In genomic region chr5:140596364-140596763, GRCh38 we compare ENCODE assay signal across 17 cellular contexts. TPM values are rescaled to one million over a fixed set of nuclear protein-coding genes. Genes with fewer than 3 reads are reported as not detected.
DNase-seq lines count a peak whose midpoint lies in the region; ATAC-seq and TF ChIP-seq lines count a peak whose summit lies in the region.
"Had no signal": no experiment of that assay in that cellular context is flagged by ENCODE, and none has a peak within 500 bp of the region (broad histone marks: within the 10 kb centered on the region; RNA-seq: fewer than 3 reads in every experiment).

No MANE protein-coding gene starts in this region.

- ATAC-seq in left colon: peak; percentile 40
- peak; percentile 76 to 84 for ATAC-seq in gastrocnemius medialis

- H3K27me3 Mint-ChIP-seq in CD4-positive, alpha-beta memory T cell: peaks cover 0 to 1% of the 10 kb centered on the region in 2 donors

- DNase-seq in HL-60 (ENCODE audit: low read depth in 1 of 2, low spot score in 1 of 2) (no peak), dorsolateral prefrontal cortex (no peak), left colon (no peak), gastrocnemius medialis (peak; percentile 36 to 67), MG63 (no peak), brain microvascular endothelial cell (no peak)
- DNase-seq in stimulated activated CD4-positive, alpha-beta T cell treated with anti-CD3 and anti-CD28 coated beads, Interleukin-4, amount 100 ng/mL, for 24 hours: no peak
- DNase-seq in CD4-positive, alpha-beta memory T cell: no peak
- DNase-seq: activated CD4-positive, alpha-beta T cell treated with anti-CD3 and anti-CD28 coated beads for 48 hours; activated naive CD4-positive, alpha-beta T cell treated with anti-CD3 and anti-CD28 coated beads for 36 hours; effector CD4-positive, alpha-beta T cell; NCI-H146; NK-92 treated with Interleukin-12 subunit alpha and Interleukin-12 subunit beta, amount 100 ng/mL, for 24 hours; stomach had no signal

- no peaks in the 10 kb centered on the region for H3K27me3 ChIP-seq in HL-60 (ENCODE audit: insufficient read depth, poor library complexity, severe bottlenecking)
- H3K27me3 ChIP-seq in dorsolateral prefrontal cortex: no peaks in the 10 kb centered on the region
- H3K27me3 ChIP-seq in gastrocnemius medialis: no peaks in the 10 kb centered on the region
- no peaks in the 10 kb centered on the region for H3K27me3 ChIP-seq in MG63
- H3K27me3 ChIP-seq in CD4-positive, alpha-beta memory T cell (ENCODE audit: insufficient read depth, low read length): no peaks in the 10 kb centered on the region
- H3K27me3 ChIP-seq in brain microvascular endothelial cell (replicated peaks): no peaks in the 10 kb centered on the region
- H3K27me3 ChIP-seq: stomach had no signal

- no peaks in the 10 kb centered on the region for H3K36me3 Mint-ChIP-seq in CD4-positive, alpha-beta memory T cell
- H3K36me3 Mint-ChIP-seq: brain had no signal

- in situ Hi-C loops in gastrocnemius medialis (cut with MboI; ENCODE audit: low sequenced_read_pairs in 4 of 4) (no loop called here), brain microvascular endothelial cell (cut with HindIII; ENCODE audit: low pct_ligation_motif_present, low sequenced_read_pairs) (no loop called here)

- H3K36me3 ChIP-seq in gastrocnemius medialis (no peaks in the 10 kb centered on the region), MG63 (no peaks in the 10 kb centered on the region), brain microvascular endothelial cell (replicated peaks) (no peaks in the 10 kb centered on the region)
- H3K36me3 ChIP-seq in CD4-positive, alpha-beta memory T cell (ENCODE audit: insufficient read depth, low read length): no peaks in the 10 kb centered on the region
- H3K36me3 ChIP-seq: stomach had no signal

- POLR2A ChIA-PET in CD4-positive, alpha-beta memory T cell (lab: Charles Lee; ENCODE audit: partially characterized antibody): no interaction called here

- TF ChIP-seq CTCF in HL-60 (IDR thresholded peaks at IDR 0.05; ENCODE audit: insufficient read depth, low read length) (no peak), dorsolateral prefrontal cortex (IDR thresholded peaks at IDR 0.05 in 54 of 56, conservative IDR thresholded peaks at IDR 0.05 in 2 of 56; ENCODE audit: low read depth in 1 of 56, partially characterized antibody in 56 of 56) (no peak), gastrocnemius medialis (IDR thresholded peaks at IDR 0.05 in 4 of 5, conservative IDR thresholded peaks at IDR 0.05 in 1 of 5) (no peak), brain microvascular endothelial cell (IDR thresholded peaks at IDR 0.05; ENCODE audit: low read depth, low read length, missing control alignments) (no peak)

- intact Hi-C loops in dorsolateral prefrontal cortex (cut with DNase I) (no loop called here), left colon (cut with DNase I, micrococcal nuclease) (no loop called here), gastrocnemius medialis (cut with DNase I; ENCODE audit: low total_unique reads) (no loop called here)
- intact Hi-C loops in CD4-positive, alpha-beta memory T cell (cut with micrococcal nuclease): no loop called here

- no peaks in the 10 kb centered on the region for H3K4me1 Mint-ChIP-seq in CD4-positive, alpha-beta memory T cell
- H3K4me1 Mint-ChIP-seq: brain had no signal

- no peaks in the 10 kb centered on the region for H3K9me3 Mint-ChIP-seq in CD4-positive, alpha-beta memory T cell
- H3K9me3 Mint-ChIP-seq: activated naive CD4-positive, alpha-beta T cell treated with anti-CD3 and anti-CD28 coated beads for 36 hours; brain had no signal

- H3K9me3 ChIP-seq in gastrocnemius medialis (no peaks in the 10 kb centered on the region), MG63 (no peaks in the 10 kb centered on the region)
- no peaks in the 10 kb centered on the region for H3K9me3 ChIP-seq in CD4-positive, alpha-beta memory T cell (ENCODE audit: control insufficient read depth in 1 of 2, low read length in 2 of 2)
- H3K9me3 ChIP-seq: stomach had no signal

- CTCF ChIA-PET in CD4-positive, alpha-beta memory T cell (lab: Charles Lee; ENCODE audit: partially characterized antibody): no interaction called here

- H3K4me1 ChIP-seq in gastrocnemius medialis: peaks cover 17 to 24% of the 10 kb centered on the region in 2 donors
- no peaks in the 10 kb centered on the region for H3K4me1 ChIP-seq in CD4-positive, alpha-beta memory T cell (ENCODE audit: insufficient read depth, low read length)
- H3K4me1 ChIP-seq: stomach had no signal

- H3K27ac ChIP-seq in HL-60 (replicated peaks) (peak overlapping the region; percentile 59; the same call in 1 of the 2 replicates), dorsolateral prefrontal cortex (peak overlapping the region in 28 of 59 donors; percentile 6 to 79 (median 44)), gastrocnemius medialis (peak overlapping the region; percentile 28 to 86 (median 68)), brain microvascular endothelial cell (no peak overlapping the region)
- no peak overlapping the region for H3K27ac ChIP-seq in CD4-positive, alpha-beta memory T cell (ENCODE audit: low read depth, low read length)

- H3K27ac Mint-ChIP-seq in CD4-positive, alpha-beta memory T cell: no peak overlapping the region
- H3K27ac Mint-ChIP-seq: activated naive CD4-positive, alpha-beta T cell treated with anti-CD3 and anti-CD28 coated beads for 36 hours; brain; progenitor cell of endocrine pancreas had no signal

- no peak overlapping the region for H3K4me3 ChIP-seq in HL-60 (replicated peaks; ENCODE audit: insufficient read depth, low read length)
- H3K4me3 ChIP-seq in dorsolateral prefrontal cortex: peak overlapping the region in 38 of 59 donors; percentile 0 to 55 (median 32)
- H3K4me3 ChIP-seq in gastrocnemius medialis: no peak overlapping the region
- no peak overlapping the region for H3K4me3 ChIP-seq in MG63
- no peak overlapping the region for H3K4me3 ChIP-seq in CD4-positive, alpha-beta memory T cell (ENCODE audit: low read length in 2 of 2)
- H3K4me3 ChIP-seq in brain microvascular endothelial cell (ENCODE audit: low read depth, low read length): no peak overlapping the region
- H3K4me3 ChIP-seq: stomach had no signal

- TF ChIP-seq POLR2A in gastrocnemius medialis (IDR thresholded peaks at IDR 0.05): no peak

- no peak overlapping the region for H3K4me3 Mint-ChIP-seq in CD4-positive, alpha-beta memory T cell
- H3K4me3 Mint-ChIP-seq: activated naive CD4-positive, alpha-beta T cell treated with anti-CD3 and anti-CD28 coated beads for 36 hours; brain had no signal

RNA-seq across cellular contexts. Expression of gene SLC35A4, which starts 31.7 kb away (rescaled TPM):
- total RNA-seq in dorsolateral prefrontal cortex (10 to 100 TPM; 23.5 to 50.7 (median 34.7) TPM), left colon (100 to 1,000 TPM in 1 of 2 donors, 10 to 100 TPM in 1; 89.7 to 121 TPM), gastrocnemius medialis (100 to 1,000 TPM in 2 of 4 donors, 10 to 100 TPM in 2; 71.7 to 152 (median 114) TPM)
- total RNA-seq in MG63 (2014; rRNA removed; shearing (Covaris generic); ENCODE audit: low replicate concordance): 21.7 and 24.8 TPM in 2 replicates
- 10 to 100 TPM; 49.0 to 59.4 TPM for total RNA-seq in CD4-positive, alpha-beta memory T cell
- polyA plus RNA-seq in CD4-positive, alpha-beta memory T cell: 100 to 1,000 TPM; 105 to 115 TPM

RNA-seq across cellular contexts. Expression of gene APBB3, which starts 32.0 kb away (rescaled TPM):
- total RNA-seq in dorsolateral prefrontal cortex (10 to 100 TPM; 34.6 to 98.7 (median 58.4) TPM), left colon (10 to 100 TPM; 19.6 to 26.5 TPM), gastrocnemius medialis (10 to 100 TPM in 2 of 4 donors, 1 to 10 TPM in 2; 4.1 to 12.5 (median 9.0) TPM)
- total RNA-seq in MG63 (2014; rRNA removed; shearing (Covaris generic); ENCODE audit: low replicate concordance): 7.2 and 12.5 TPM in 2 replicates
- total RNA-seq in CD4-positive, alpha-beta memory T cell: 10 to 100 TPM; 72.9 to 75.4 TPM
- 1 to 10 TPM; 2.1 to 4.9 TPM for polyA plus RNA-seq in CD4-positive, alpha-beta memory T cell

RNA-seq across cellular contexts. Expression of gene CD14, which starts 36.6 kb away (rescaled TPM):
- 100 to 1,000 TPM in 3 of 120 experiments, 10 to 100 TPM in 105, 1 to 10 TPM in 12; 6.3 to 175 (median 23.8) TPM for total RNA-seq in dorsolateral prefrontal cortex
- total RNA-seq in left colon: 10 to 100 TPM; 35.5 to 65.7 TPM
- 10 to 100 TPM; 12.2 to 22.9 (median 16.1) TPM for total RNA-seq in gastrocnemius medialis
- total RNA-seq in MG63 (2014; rRNA removed; shearing (Covaris generic); ENCODE audit: low replicate concordance): 0.49 and 2.6 TPM in 2 replicates
- total RNA-seq in CD4-positive, alpha-beta memory T cell: 1 to 10 TPM; 4.9 to 5.2 TPM
- 1 to 10 TPM; 2.7 to 3.2 TPM for polyA plus RNA-seq in CD4-positive, alpha-beta memory T cell
- total RNA-seq: HT1080, progenitor cell of endocrine pancreas had no signal

RNA-seq across cellular contexts. Expression of gene SRA1, which starts 39.1 kb away (rescaled TPM):
- 10 to 100 TPM; 22.4 to 42.3 (median 30.2) TPM for total RNA-seq in dorsolateral prefrontal cortex
- total RNA-seq in left colon: 10 to 100 TPM; 25.1 to 39.0 TPM
- total RNA-seq in gastrocnemius medialis: 10 to 100 TPM; 34.1 to 67.3 (median 40.6) TPM
- total RNA-seq in MG63 (2014; rRNA removed; shearing (Covaris generic); ENCODE audit: low replicate concordance): 62.1 and 92.9 TPM in 2 replicates
- 10 to 100 TPM; 24.5 to 26.6 TPM for total RNA-seq in CD4-positive, alpha-beta memory T cell
- polyA plus RNA-seq in CD4-positive, alpha-beta memory T cell: 10 to 100 TPM; 35.5 to 46.8 TPM

RNA-seq across cellular contexts. Expression of gene TMCO6, which starts 42.9 kb away (rescaled TPM):
- total RNA-seq in dorsolateral prefrontal cortex (10 to 100 TPM in 75 of 120 experiments, 1 to 10 TPM in 45; 5.4 to 18.1 (median 10.8) TPM), left colon (10 to 100 TPM; 11.4 to 16.1 TPM), gastrocnemius medialis (10 to 100 TPM in 2 of 4 donors, 1 to 10 TPM in 2; 5.1 to 15.4 (median 9.5) TPM)
- total RNA-seq in MG63 (2014; rRNA removed; shearing (Covaris generic); ENCODE audit: low replicate concordance): 5.5 and 10.7 TPM in 2 replicates
- total RNA-seq in CD4-positive, alpha-beta memory T cell: 10 to 100 TPM; 50.0 to 56.3 TPM
- polyA plus RNA-seq in CD4-positive, alpha-beta memory T cell: 10 to 100 TPM; 15.7 to 18.3 TPM

Comparison
In these comparisons a context has a peak if more than half of its experiments do, and no peak if none do; other contexts are left out.
1. DNase-seq: peak in gastrocnemius medialis (2 of 2); none in HL-60 (0 of 2), dorsolateral prefrontal cortex (0 of 10), left colon (0 of 2), MG63 (single experiment), stimulated activated CD4-positive, alpha-beta T cell treated with anti-CD3 and anti-CD28 coated beads, Interleukin-4, amount 100 ng/mL, for 24 hours (single experiment), CD4-positive, alpha-beta memory T cell (0 of 5) and brain microvascular endothelial cell (single experiment).
2. H3K27ac ChIP-seq: peak in HL-60 (single experiment) and gastrocnemius medialis (4 of 4); none in CD4-positive, alpha-beta memory T cell (single experiment) and brain microvascular endothelial cell (single experiment).
3. H3K4me3 ChIP-seq: peak in dorsolateral prefrontal cortex (38 of 59); none in HL-60 (single experiment), gastrocnemius medialis (0 of 4), MG63 (single experiment), CD4-positive, alpha-beta memory T cell (0 of 2) and brain microvascular endothelial cell (single experiment).